22 cellular contexts compared by ENCODE assay signal in the genomic region with DNA sequence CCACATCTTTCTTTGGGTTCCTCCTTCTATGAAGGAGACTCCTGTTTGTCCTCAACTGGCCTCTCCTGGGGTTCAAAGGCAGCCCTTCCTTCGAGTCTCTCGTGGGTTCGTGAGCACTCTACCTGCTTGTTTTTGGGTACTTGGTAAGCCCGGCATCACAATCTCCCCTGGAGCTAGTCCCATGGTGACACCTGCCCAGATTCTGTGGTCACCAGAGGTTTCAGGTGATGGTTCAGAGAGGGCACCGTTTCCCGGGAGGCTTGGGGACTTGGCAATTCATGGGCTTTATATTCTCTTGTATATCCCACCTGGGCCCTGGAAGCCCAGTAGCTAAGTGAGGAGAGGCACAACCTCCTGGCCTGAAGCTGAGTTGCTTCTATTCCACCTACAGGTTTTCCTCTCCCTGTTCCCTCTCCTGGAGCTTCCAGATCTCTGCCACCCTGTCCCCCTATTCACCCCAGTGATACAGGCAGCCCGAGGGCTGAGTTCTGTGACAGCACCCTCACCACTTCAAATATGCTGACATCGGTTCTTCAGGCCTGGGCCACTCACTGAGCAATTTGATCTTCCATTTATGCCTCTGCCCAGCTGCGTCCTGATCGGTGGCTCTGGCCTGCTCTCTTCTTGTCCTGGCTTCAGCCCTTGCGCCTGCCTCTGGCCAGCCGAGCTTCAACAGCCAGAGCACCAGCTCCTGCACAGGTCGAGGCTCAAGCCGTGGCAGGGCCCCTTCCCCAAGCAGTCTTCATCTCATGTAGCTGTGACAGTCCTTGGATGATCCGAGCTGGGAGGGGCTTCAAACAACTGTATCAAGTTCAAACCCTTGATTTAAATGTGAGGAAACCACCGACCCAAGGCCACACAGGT.
"Had no signal": no experiment of that assay in that cellular context is flagged by ENCODE, and none has a peak within 500 bp of the region (broad histone marks: within the 10 kb centered on the region; RNA-seq: fewer than 3 reads in every experiment).

No MANE protein-coding gene starts in this region.

- H3K9me3 ChIP-seq: lower lobe of right lung, neutrophil, thoracic aorta, transverse colon had no signal

- H3K27ac ChIP-seq: coronary artery, foreskin keratinocyte, left ventricle myocardium inferior, lower lobe of right lung, neutrophil, sigmoid colon, skin epidermis, stomach, thoracic aorta, transverse colon had no signal

- H3K4me3 ChIP-seq: coronary artery, left ventricle myocardium inferior, lower lobe of right lung, sigmoid colon, skin epidermis, stomach, thoracic aorta, transverse colon had no signal

- H3K27me3 Mint-ChIP-seq: stimulated activated naive B cell treated with anti-CD40 and anti-IgM and Interleukin-4, amounts not matched to agents 10 μg/mL and 1 μg/mL and 100 μg/mL, for 72 hours had no signal

- H3K36me3 ChIP-seq: left ventricle myocardium inferior, lower lobe of right lung, neutrophil, sigmoid colon, stomach, thoracic aorta, transverse colon had no signal

- H3K27ac Mint-ChIP-seq: endodermal cell; stimulated activated naive B cell treated with anti-CD40 and anti-IgM and Interleukin-4, amounts not matched to agents 10 μg/mL and 1 μg/mL and 100 μg/mL, for 72 hours had no signal

- H3K4me1 ChIP-seq: left ventricle myocardium inferior, lower lobe of right lung, sigmoid colon, stomach, transverse colon had no signal

- ATAC-seq: foreskin keratinocyte; lower lobe of right lung; stimulated activated naive B cell treated with anti-CD40 and anti-IgM and Interleukin-4, amounts not matched to agents 10 μg/mL and 1 μg/mL and 100 μg/mL, for 72 hours had no signal

- H3K4me1 Mint-ChIP-seq: endodermal cell, nephron had no signal

- H3K27me3 ChIP-seq: foreskin keratinocyte, neutrophil, sigmoid colon, stomach, transverse colon had no signal

- DNase-seq: effector CD4-positive, alpha-beta T cell; endodermal cell; erythroblast; foreskin keratinocyte; immature natural killer cell; left ventricle myocardium inferior; lower lobe of right lung; mesendoderm; naive B cell; posterior cingulate gyrus; sigmoid colon; stimulated activated CD4-positive, alpha-beta T cell treated with anti-CD3 and anti-CD28 coated beads, Interleukin-2, amount 100 ng/mL, for 24 hours; stimulated activated CD4-positive, alpha-beta T cell treated with anti-CD3 and anti-CD28 coated beads, Interleukin-4, amount 100 ng/mL, for 4 hours; stimulated activated naive B cell treated with anti-CD40 and anti-IgM and Interleukin-4, amounts not matched to agents 10 μg/mL and 1 μg/mL and 100 μg/mL, for 72 hours; stomach; substantia nigra; transverse colon had no signal

- H3K4me3 Mint-ChIP-seq: endodermal cell; immature natural killer cell; nephron; stimulated activated naive B cell treated with anti-CD40 and anti-IgM and Interleukin-4, amounts not matched to agents 10 μg/mL and 1 μg/mL and 100 μg/mL, for 72 hours had no signal
